Comparison of ENCODE assay signal across 31 cellular contexts in genomic region chr6:32799740-32800139, GRCh38. TPM values are rescaled to one million over a fixed set of nuclear protein-coding genes. Genes with fewer than 3 reads are reported as not detected.
"Had no signal": no experiment of that assay in that cellular context is flagged by ENCODE, and none has a peak within 500 bp of the region (broad histone marks: within the 10 kb centered on the region; RNA-seq: fewer than 3 reads in every experiment).

No MANE protein-coding gene starts in this region.

- H2AFZ ChIP-seq: neural progenitor cell had no signal

- H3K9me3 Mint-ChIP-seq: stimulated activated naive CD8-positive, alpha-beta T cell treated with anti-CD3 and anti-CD28 coated beads, Interleukin-15, Interleukin-2, amounts not matched to agents 100 ng/mL and 50 ng/mL, for 24 hours had no signal

- H3K9ac ChIP-seq: neural progenitor cell had no signal

- H3K4me1 ChIP-seq: neural progenitor cell, uterus had no signal

- H3K9me3 ChIP-seq: lower lobe of right lung, neutrophil, ovary, tibial nerve, uterus had no signal

- DNase-seq: hypothalamus; immature natural killer cell; kidney; left colon; left lung; lower lobe of right lung; mammary epithelial cell; mesenchymal stem cell; naive thymus-derived CD8-positive, alpha-beta T cell; nephron progenitor cell; occipital lobe; ovary; sigmoid colon; small intestine; spleen; stimulated activated CD4-positive, alpha-beta T cell treated with anti-CD3 and anti-CD28 coated beads, Interleukin-4, amount 100 ng/mL, for 24 hours; stimulated activated naive CD4-positive, alpha-beta T cell; uterus had no signal

- H3K36me3 ChIP-seq: left lung, lower lobe of right lung, neural progenitor cell, neutrophil, ovary, right atrium auricular region, sigmoid colon, spleen, suprapubic skin, tibial nerve, uterus had no signal

- ATAC-seq: left colon; left lung; lower lobe of right lung; naive thymus-derived CD8-positive, alpha-beta T cell; stimulated activated effector memory CD8-positive, alpha-beta T cell treated with anti-CD3 and anti-CD28 coated beads, Interleukin-12 subunit alpha, Interleukin-12 subunit beta, amount 100 ng/mL, for 72 hours had no signal

- H3K27ac ChIP-seq: left lung, lower lobe of right lung, neural progenitor cell, neutrophil, ovary, right atrium auricular region, sigmoid colon, spleen, suprapubic skin, tibial nerve, uterus had no signal

- H3K36me3 Mint-ChIP-seq: neural progenitor cell; stimulated activated effector memory CD8-positive, alpha-beta T cell treated with anti-CD3 and anti-CD28 coated beads, Interleukin-12 subunit alpha, Interleukin-12 subunit beta, amount 100 ng/mL, for 72 hours; type B pancreatic cell had no signal

- H3K27ac Mint-ChIP-seq: immature natural killer cell; naive thymus-derived CD8-positive, alpha-beta T cell; nephron progenitor cell; neural progenitor cell; progenitor cell of endocrine pancreas; stimulated activated effector memory CD8-positive, alpha-beta T cell treated with anti-CD3 and anti-CD28 coated beads, Interleukin-12 subunit alpha, Interleukin-12 subunit beta, amount 100 ng/mL, for 72 hours; stimulated activated naive CD8-positive, alpha-beta T cell treated with anti-CD3 and anti-CD28 coated beads, Interleukin-15, Interleukin-2, amounts not matched to agents 100 ng/mL and 50 ng/mL, for 24 hours; type B pancreatic cell had no signal

- H3K4me3 Mint-ChIP-seq: immature natural killer cell; naive thymus-derived CD8-positive, alpha-beta T cell; nephron progenitor cell; neural progenitor cell; stimulated activated effector memory CD8-positive, alpha-beta T cell treated with anti-CD3 and anti-CD28 coated beads, Interleukin-12 subunit alpha, Interleukin-12 subunit beta, amount 100 ng/mL, for 72 hours; stimulated activated naive CD8-positive, alpha-beta T cell treated with anti-CD3 and anti-CD28 coated beads, Interleukin-15, Interleukin-2, amounts not matched to agents 100 ng/mL and 50 ng/mL, for 24 hours; type B pancreatic cell had no signal

- H3K4me3 ChIP-seq: left lung, lower lobe of right lung, neural progenitor cell, ovary, right atrium auricular region, sigmoid colon, spleen, suprapubic skin, tibial nerve, uterus had no signal

- FAIRE-seq: islet of Langerhans, small intestine had no signal

- H3K27me3 ChIP-seq: ovary, right atrium auricular region, uterus had no signal

- H3K4me2 ChIP-seq: neural progenitor cell had no signal

RNA-seq across cellular contexts. Expression of gene HLA-DOB, which starts 17.1 kb away (rescaled TPM):
- total RNA-seq: occipital lobe, progenitor cell of endocrine pancreas, pulmonary artery endothelial cell, renal cortical epithelial cell, right atrium auricular region had no signal

RNA-seq across cellular contexts. Expression of gene HLA-DQB2, which starts 36.4 kb away (rescaled TPM):
- total RNA-seq: liver, occipital lobe, progenitor cell of endocrine pancreas, pulmonary artery endothelial cell, renal cortical epithelial cell had no signal
- polyA plus RNA-seq: mammary epithelial cell had no signal
